30 cellular contexts compared by ENCODE assay signal in the genomic region with DNA sequence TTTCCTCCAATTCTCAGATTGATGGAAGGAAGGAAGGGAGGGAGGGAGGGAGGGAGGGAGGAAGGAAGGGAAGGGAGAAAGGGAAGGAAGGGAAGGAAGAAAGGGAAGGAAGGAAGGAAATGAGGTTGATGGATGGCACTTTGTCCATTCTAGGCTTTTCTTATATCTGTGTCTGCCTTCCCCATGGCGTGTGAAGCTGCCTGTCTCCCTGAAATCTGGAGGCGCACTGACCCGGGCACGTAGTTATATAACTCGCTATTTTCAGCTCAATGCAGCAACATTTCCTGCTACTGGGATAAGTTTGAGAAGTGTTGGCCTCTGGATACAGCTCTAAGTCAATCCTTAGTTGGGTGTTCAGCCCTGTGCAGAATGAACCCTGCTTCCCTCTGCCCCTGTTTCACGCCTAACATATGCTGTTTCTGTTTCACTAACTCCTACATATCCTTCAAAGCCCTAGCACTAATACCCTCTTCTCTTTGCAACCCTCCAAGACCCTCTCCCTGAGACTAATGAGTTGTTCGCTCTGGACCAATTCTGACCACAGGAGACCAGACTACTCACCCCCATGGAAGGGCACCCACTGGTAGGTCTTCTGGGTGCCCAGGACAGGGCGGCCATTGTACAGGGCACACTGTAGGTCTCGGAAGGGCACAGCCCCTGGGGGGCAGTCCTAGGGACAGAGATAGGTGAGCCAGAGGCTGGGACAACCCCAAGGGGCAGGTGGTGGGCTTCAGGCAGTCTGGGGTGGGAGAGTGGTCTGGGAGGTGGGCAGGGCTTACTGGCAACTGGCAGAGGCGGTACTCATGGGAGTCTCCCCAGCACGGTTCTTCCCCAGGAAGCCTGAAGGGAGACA. TPM values are rescaled to one million over a fixed set of nuclear protein-coding genes. Genes with fewer than 3 reads are reported as not detected.
DNase-seq lines count a peak whose midpoint lies in the region; ATAC-seq, FAIRE-seq and TF ChIP-seq lines count a peak whose summit lies in the region.
"Had no signal": no experiment of that assay in that cellular context is flagged by ENCODE, and none has a peak within 500 bp of the region (broad histone marks: within the 10 kb centered on the region; RNA-seq: fewer than 3 reads in every experiment).

No MANE protein-coding gene starts in this region.

- H3K4me1 ChIP-seq in gastroesophageal sphincter (peaks cover 0 to 57% (median 4%) of the 10 kb centered on the region in 3 donors), psoas muscle (peaks cover 11% of the 10 kb centered on the region)

- POLR2A ChIA-PET in T-cell (lab: Charles Lee) = interaction anchor here in 1 of 2 donors (0.6 kb wide), 1 partner anchor 333 kb away, joined by 6 read pairs; no protein-coding TSS in a partner anchor

- TF ChIP-seq EP300 in gastroesophageal sphincter (IDR thresholded peaks at IDR 0.05) = no peak

- peak overlapping the region; percentile 11 to 31 for H3K27ac Mint-ChIP-seq in T-cell
- H3K27ac Mint-ChIP-seq: activated naive CD4-positive, alpha-beta T cell treated with anti-CD3 and anti-CD28 coated beads, Interleukin-2, amount 10 ng/mL, durations not matched to agents 7 days and 5 days; stimulated activated naive CD8-positive, alpha-beta T cell treated with anti-CD3 and anti-CD28 coated beads, Interleukin-15, amount 100 ng/mL, for 72 hours; WTC11 had no signal

- peak overlapping the region in 3 of 4 donors; percentile 24 to 55 (median 52) for H3K27ac ChIP-seq in gastroesophageal sphincter
- peak overlapping the region; percentile 41 for H3K27ac ChIP-seq in psoas muscle
- H3K27ac ChIP-seq: cardiac muscle cell had no signal

- H3K4me3 Mint-ChIP-seq in T-cell = peak overlapping the region in 1 of 3 donors; percentile 24
- H3K4me3 Mint-ChIP-seq: activated naive CD4-positive, alpha-beta T cell treated with anti-CD3 and anti-CD28 coated beads, Interleukin-2, amount 10 ng/mL, durations not matched to agents 7 days and 5 days; WTC11 had no signal

- H3K4me3 ChIP-seq in gastroesophageal sphincter = no peak overlapping the region
- no peak overlapping the region for H3K4me3 ChIP-seq in psoas muscle
- H3K4me3 ChIP-seq: cardiac muscle cell, transverse colon had no signal

- H3K4me1 Mint-ChIP-seq in T-cell = peaks cover 15 to 31% (median 18%) of the 10 kb centered on the region in 3 donors
- H3K4me1 Mint-ChIP-seq: WTC11 had no signal

- peak; percentile 19 for FAIRE-seq in G401.6 (lab: Jason Lieb, UNC)

- CTCF ChIA-PET in T-cell (lab: Charles Lee) = no interaction called here

- no peaks in the 10 kb centered on the region for H3K9me3 Mint-ChIP-seq in T-cell
- H3K9me3 Mint-ChIP-seq: CD8-positive, alpha-beta memory T cell; stimulated activated naive CD8-positive, alpha-beta T cell treated with anti-CD3 and anti-CD28 coated beads, Interleukin-15, amount 100 ng/mL, for 72 hours; WTC11 had no signal

- DNase-seq in T-cell (no peak), psoas muscle (no peak), ecto neural progenitor cell (ENCODE audit: low spot score) (no peak), NCI-H2171 treated with DMSO at 0.1 percent for 48 hours (lab: John Stamatoyannopoulos, UW) (no peak), DMS79 treated with DMSO at 0.1 percent for 48 hours (lab: John Stamatoyannopoulos, UW) (no peak)
- DNase-seq: activated CD4-positive, alpha-beta T cell treated with anti-CD3 and anti-CD28 coated beads, Interleukin-2, amount 50 U/mL, for 1 hour; activated naive CD4-positive, alpha-beta T cell treated with anti-CD3 and anti-CD28 coated beads, Interleukin-2, amount 10 ng/mL, durations not matched to agents 7 days and 5 days; amniotic stem cell; CD8-positive, alpha-beta memory T cell; DMS53; GF-D8; Kasumi-1; NCI-H1048; NCI-H2029; NCI-H774; RPMI8226; stimulated activated naive CD8-positive, alpha-beta T cell treated with anti-CD3 and anti-CD28 coated beads, Interleukin-15, amount 100 ng/mL, for 72 hours; T-helper 9 cell; transverse colon had no signal

- no peaks in the 10 kb centered on the region for H3K9me3 ChIP-seq in gastroesophageal sphincter
- no peaks in the 10 kb centered on the region for H3K9me3 ChIP-seq in psoas muscle
- H3K9me3 ChIP-seq: transverse colon had no signal

- ATAC-seq in T-cell (replicated peaks in 1 of 4) (no peak), gastroesophageal sphincter (no peak), psoas muscle (no peak), GM21447 (IDR thresholded peaks at IDR 0.05; ENCODE audit: unreplicated experiment) (no peak)
- ATAC-seq: stimulated activated naive CD8-positive, alpha-beta T cell treated with anti-CD3 and anti-CD28 coated beads, Interleukin-15, amount 100 ng/mL, for 72 hours; WTC11 had no signal

- intact Hi-C loops in psoas muscle (cut with DNase I) = loop anchor here in 1 of 2 donors (2.0 to 5.0 kb wide), 2 partner anchors 19 to 228 kb away; partner anchors contain the start of genes PCSK4 and REEP6

- H3K27me3 Mint-ChIP-seq in T-cell = peaks cover 0 to 4% of the 10 kb centered on the region in 2 donors

- H3K36me3 ChIP-seq in gastroesophageal sphincter (peaks cover 0 to 6% of the 10 kb centered on the region in 2 donors), psoas muscle (ENCODE audit: insufficient read depth in 1 of 2, low read depth in 1 of 2) (peaks cover 0 to 7% of the 10 kb centered on the region in 2 donors)
- H3K36me3 ChIP-seq: cardiac muscle cell, transverse colon had no signal

- H3K27me3 ChIP-seq in gastroesophageal sphincter (peaks cover 77% of the 10 kb centered on the region), psoas muscle (ENCODE audit: insufficient read depth in 3 of 3, low read length in 2 of 3) (peaks cover 0 to 3% (median 0%) of the 10 kb centered on the region in 3 donors)

- no peak for TF ChIP-seq POLR2A in gastroesophageal sphincter (IDR thresholded peaks at IDR 0.05)

- TF ChIP-seq CTCF in gastroesophageal sphincter (IDR thresholded peaks at IDR 0.05) (no peak), psoas muscle (IDR thresholded peaks at IDR 0.05) (no peak)

- WGBS in gastroesophageal sphincter (ENCODE audit: low coverage in 1 of 2), 2 donors = 32 to 41% methylated on average over 6 of the region's 11 CpGs
- 57 to 63% (median 58%) methylated on average over 9 to 11 of the region's 11 CpGs for WGBS in psoas muscle, 3 donors

- H3K36me3 Mint-ChIP-seq in T-cell = no peaks in the 10 kb centered on the region
- H3K36me3 Mint-ChIP-seq: CD8-positive, alpha-beta memory T cell; WTC11 had no signal

RNA-seq across cellular contexts. Expression of gene ADAMTSL5, which starts 3.0 kb away (rescaled TPM):
- total RNA-seq in T-cell (1 to 10 TPM; 5.7 to 7.9 (median 6.9) TPM), gastroesophageal sphincter (1 to 10 TPM; 1.3 to 9.7 (median 3.6) TPM), psoas muscle (10 to 100 TPM in 3 of 4 donors, 1 to 10 TPM in 1; 8.1 to 20.1 (median 14.1) TPM)
- polyA plus RNA-seq in psoas muscle = 10 to 100 TPM in 1 of 3 donors, 1 to 10 TPM in 2; 3.9 to 12.6 (median 9.7) TPM
- total RNA-seq: dermis microvascular lymphatic vessel endothelial cell had no signal
- polyA plus RNA-seq: neural cell had no signal

RNA-seq across cellular contexts. Expression of gene PLK5, which starts 14.1 kb away (rescaled TPM):
- total RNA-seq in T-cell (not detected), gastroesophageal sphincter (under 1 TPM in 1 of 4 donors, not detected in 3; 0.15 TPM), psoas muscle (not detected)
- under 1 TPM in 2 of 3 donors, not detected in 1; 0.03 to 0.35 TPM for polyA plus RNA-seq in psoas muscle
- total RNA-seq: CD8-positive, alpha-beta memory T cell; dermis microvascular lymphatic vessel endothelial cell; H4; liver; mononuclear cell; posterior vena cava; transverse colon had no signal
- polyA plus RNA-seq: CD8-positive, alpha-beta memory T cell had no signal

RNA-seq across cellular contexts. Expression of gene REEP6, which starts 18.8 kb away (rescaled TPM):
- total RNA-seq in T-cell = 1 to 10 TPM; 2.2 to 6.9 (median 5.5) TPM
- total RNA-seq in gastroesophageal sphincter = under 1 TPM in 3 of 4 donors, not detected in 1; 0.32 to 0.96 (median 0.40) TPM
- total RNA-seq in psoas muscle = 1 to 10 TPM in 3 of 4 donors, under 1 TPM in 1; 0.23 to 2.0 (median 1.4) TPM
- 1 to 10 TPM in 1 of 3 donors, under 1 TPM in 2; 0.55 to 1.5 (median 0.78) TPM for polyA plus RNA-seq in psoas muscle

RNA-seq across cellular contexts. Expression of gene PCSK4, which starts 19.7 kb away (rescaled TPM):
- total RNA-seq in T-cell = 1 to 10 TPM; 5.2 to 9.8 (median 5.6) TPM
- total RNA-seq in gastroesophageal sphincter = 1 to 10 TPM in 3 of 4 donors, under 1 TPM in 1; 0.94 to 2.2 (median 2.0) TPM
- total RNA-seq in psoas muscle = 1 to 10 TPM in 1 of 4 donors, under 1 TPM in 3; 0.57 to 1.5 (median 0.93) TPM
- polyA plus RNA-seq in psoas muscle = 1 to 10 TPM in 1 of 3 donors, under 1 TPM in 2; 0.74 to 1.3 (median 0.84) TPM

RNA-seq across cellular contexts. Expression of gene C19orf25, which starts 30.8 kb away (rescaled TPM):
- total RNA-seq in T-cell = 10 to 100 TPM; 30.8 to 76.2 (median 71.4) TPM
- total RNA-seq in gastroesophageal sphincter = 10 to 100 TPM; 20.6 to 40.0 (median 28.2) TPM
- total RNA-seq in psoas muscle = 10 to 100 TPM in 3 of 4 donors, 1 to 10 TPM in 1; 8.1 to 20.1 (median 14.7) TPM
- polyA plus RNA-seq in psoas muscle = 10 to 100 TPM; 19.9 to 45.0 (median 30.4) TPM
